In genomic region chr9:91392435-91392834, GRCh38 we compare ENCODE assay signal across 1 cellular context.
TF ChIP-seq lines count a peak whose summit lies in the region.

No MANE protein-coding gene starts in this region.

TF ChIP-seq in K562, 482 proteins besides CTCF, POLR2A, EP300 and RAD21 (continued from another document and continues in another):
- TF ChIP-seq RERE (CRISPR knock-in tag; IDR thresholded peaks at IDR 0.05; ENCODE audit: borderline replicate concordance) (no peak), ZBTB34 (CRISPR knock-in tag; IDR thresholded peaks at IDR 0.05) (no peak), TCF3 (CRISPR knock-in tag; IDR thresholded peaks at IDR 0.05) (peak; percentile 51), JUNB (CRISPR knock-in tag; conservative IDR thresholded peaks at IDR 0.05) (no peak), ZBTB8A (IDR thresholded peaks at IDR 0.05; ENCODE audit: partially characterized antibody) (no peak), HNRNPH1 (optimal IDR thresholded peaks at IDR 0.05; ENCODE audit: low read depth, low read length) (no peak), HMGXB4 (CRISPR knock-in tag; IDR thresholded peaks at IDR 0.05) (no peak), TOE1 (IDR thresholded peaks at IDR 0.05; ENCODE audit: borderline replicate concordance) (no peak), TOE1 (CRISPR knock-in tag; IDR thresholded peaks at IDR 0.05; ENCODE audit: borderline replicate concordance, low read depth) (no peak), HDAC8 (tag; IDR thresholded peaks at IDR 0.05) (no peak), NCOA1 (IDR thresholded peaks at IDR 0.05; ENCODE audit: low read depth) (no peak), CBX1 (IDR thresholded peaks at IDR 0.05; ENCODE audit: low read depth) (no peak), TFE3 (CRISPR knock-in tag; IDR thresholded peaks at IDR 0.05) (no peak), CREB3L1 (IDR thresholded peaks at IDR 0.05; ENCODE audit: borderline replicate concordance, low read depth) (no peak), SFPQ (IDR thresholded peaks at IDR 0.05; ENCODE audit: low read depth, low read length) (no peak), TAF15 (IDR thresholded peaks at IDR 0.05; ENCODE audit: low read depth, low read length) (no peak), ZNF77 (CRISPR knock-in tag; IDR thresholded peaks at IDR 0.05) (no peak), FOSL1 (tag; conservative IDR thresholded peaks at IDR 0.05) (no peak), E2F8 (IDR thresholded peaks at IDR 0.05; ENCODE audit: low read depth, partially characterized antibody) (no peak), USF2 (CRISPR knock-in tag; IDR thresholded peaks at IDR 0.05) (no peak), CBFA2T2 (conservative IDR thresholded peaks at IDR 0.05) (0 out of 2 replicates have a peak, but pooled peaks have one; percentile 7), ZNF696 (CRISPR knock-in tag; conservative IDR thresholded peaks at IDR 0.05) (no peak), BRD9 (IDR thresholded peaks at IDR 0.05; ENCODE audit: low read depth, partially characterized antibody) (no peak), CLOCK (CRISPR knock-in tag; IDR thresholded peaks at IDR 0.05; ENCODE audit: borderline replicate concordance) (no peak), CUX1 (CRISPR knock-in tag; IDR thresholded peaks at IDR 0.05) (no peak), HDGF (IDR thresholded peaks at IDR 0.05) (no peak), TAL1 (IDR thresholded peaks at IDR 0.05) (0 out of 2 replicates have a peak, but pooled peaks have one; percentile 28)
